In genomic region chr1:228735871-228736586, GRCh38 we compare ENCODE assay signal across 1 cellular context.
TF ChIP-seq lines count a peak whose summit lies in the region.

No MANE protein-coding gene starts in this region.

TF ChIP-seq in HEK293, 187 proteins besides CTCF, POLR2A, EP300 and RAD21 (continued from another document):
- TF ChIP-seq ZBTB10 (tag by site-specific recombination; IDR thresholded peaks at IDR 0.05) = 0 out of 2 replicates have a peak, but pooled peaks have one; percentile 12
- peak; percentile 91 for TF ChIP-seq ZBTB48 (tag by site-specific recombination; IDR thresholded peaks at IDR 0.05)
- 0 out of 2 replicates have a peak, but pooled peaks have one; percentile 25 for TF ChIP-seq ZBTB8A (tag by site-specific recombination; IDR thresholded peaks at IDR 0.05)
- no peak for TF ChIP-seq ZNF776 (tag by site-specific recombination; IDR thresholded peaks at IDR 0.05; ENCODE audit: borderline replicate concordance)
- TF ChIP-seq ZNF558 (tag by site-specific recombination; IDR thresholded peaks at IDR 0.05) = no peak
- no peak for TF ChIP-seq ZNF280D (tag by site-specific recombination; IDR thresholded peaks at IDR 0.05)
- TF ChIP-seq ZBTB17 (tag by site-specific recombination; IDR thresholded peaks at IDR 0.05) = peak; percentile 53; the same call in 1 of the 2 replicates
- TF ChIP-seq SCRT2 (tag by site-specific recombination; IDR thresholded peaks at IDR 0.05) = peak; percentile 97
- TF ChIP-seq ZBTB20 (tag by site-specific recombination; IDR thresholded peaks at IDR 0.05) = peak; percentile 69
- no peak for TF ChIP-seq ZNF621 (tag by site-specific recombination; IDR thresholded peaks at IDR 0.05)
- 0 out of 2 replicates have a peak, but pooled peaks have one; percentile 27 for TF ChIP-seq ZNF184 (tag by site-specific recombination; IDR thresholded peaks at IDR 0.05)
- TF ChIP-seq ZNF792 (tag by site-specific recombination; IDR thresholded peaks at IDR 0.05) = no peak
- no peak for TF ChIP-seq EGR2 (tag by site-specific recombination; IDR thresholded peaks at IDR 0.05; ENCODE audit: low read depth)
- TF ChIP-seq ZNF341 (tag by site-specific recombination; IDR thresholded peaks at IDR 0.05; ENCODE audit: low read depth) = peak; percentile 61; the same call in 1 of the 2 replicates
- TF ChIP-seq KLF8 (tag by site-specific recombination; IDR thresholded peaks at IDR 0.05) = no peak
